1 cellular context compared by ENCODE assay signal in genomic region chr14:60639677-60640076, GRCh38.
TF ChIP-seq lines count a peak whose summit lies in the region.

No MANE protein-coding gene starts in this region.

TF ChIP-seq in IMR-90, 13 proteins besides CTCF, POLR2A, EP300 and RAD21 (continued from another document):
- TF ChIP-seq CEBPB (IDR thresholded peaks at IDR 0.05; ENCODE audit: low read depth, low read length) (no peak), SMC3 (IDR thresholded peaks at IDR 0.05; ENCODE audit: low read depth, low read length) (no peak)
